ENCODE assay signal across 1 cellular context in genomic region chr1:37763791-37764741, GRCh38.
TF ChIP-seq lines count a peak whose summit lies in the region.

No MANE protein-coding gene starts in this region.

TF ChIP-seq in WTC11, 78 proteins besides CTCF, POLR2A, EP300 and RAD21 (continued from another document):
- TF ChIP-seq FOXP4 (CRISPR knock-in tag; IDR thresholded peaks at IDR 0.05), result peak; percentile 100
- TF ChIP-seq ZNF138 (CRISPR knock-in tag; conservative IDR thresholded peaks at IDR 0.05), result peak; percentile 94; the same call in 1 of the 2 replicates
- peak; percentile 99 for TF ChIP-seq NR3C1 (CRISPR knock-in tag; conservative IDR thresholded peaks at IDR 0.05; ENCODE audit: low read depth)
- peak; percentile 99 for TF ChIP-seq TP53 (CRISPR knock-in tag; IDR thresholded peaks at IDR 0.05)
- peak; percentile 98 for TF ChIP-seq NFE2L1 (CRISPR knock-in tag; IDR thresholded peaks at IDR 0.05)
- peak; percentile 98 for TF ChIP-seq E2F4 (CRISPR knock-in tag; IDR thresholded peaks at IDR 0.05; ENCODE audit: borderline replicate concordance, low read depth)
- TF ChIP-seq ZNF396 (CRISPR knock-in tag; IDR thresholded peaks at IDR 0.05; ENCODE audit: borderline replicate concordance), result peak; percentile 93
- TF ChIP-seq PRRX2 (CRISPR knock-in tag; IDR thresholded peaks at IDR 0.05), result peak; percentile 89; the same call in 1 of the 2 replicates
- TF ChIP-seq ZNF317 (CRISPR knock-in tag; IDR thresholded peaks at IDR 0.05; ENCODE audit: borderline replicate concordance, low read depth), result peak; percentile 82
- TF ChIP-seq NR2C2 (CRISPR knock-in tag; IDR thresholded peaks at IDR 0.05), result peak; percentile 87
- peak; percentile 80 for TF ChIP-seq GABPB1 (CRISPR knock-in tag; IDR thresholded peaks at IDR 0.05)
- no peak; the same call in 1 of the 2 replicates for TF ChIP-seq EMX1 (CRISPR knock-in tag; IDR thresholded peaks at IDR 0.05)
- no peak for TF ChIP-seq AR (CRISPR knock-in tag; IDR thresholded peaks at IDR 0.05)
- TF ChIP-seq HMGA2 (CRISPR knock-in tag; IDR thresholded peaks at IDR 0.05), result no peak
- peak; percentile 62 for TF ChIP-seq USF2 (CRISPR knock-in tag; IDR thresholded peaks at IDR 0.05)
- peak; percentile 98 for TF ChIP-seq ZNF232 (CRISPR knock-in tag; IDR thresholded peaks at IDR 0.05)
- peak; percentile 87 for TF ChIP-seq ATF3 (CRISPR knock-in tag; conservative IDR thresholded peaks at IDR 0.05)
- TF ChIP-seq HMGXB4 (CRISPR knock-in tag; IDR thresholded peaks at IDR 0.05), result peak; percentile 71; the same call in 1 of the 2 replicates
- peak; percentile 100 for TF ChIP-seq JUN (CRISPR knock-in tag; IDR thresholded peaks at IDR 0.05)
- TF ChIP-seq ARID4B (CRISPR knock-in tag; IDR thresholded peaks at IDR 0.05; ENCODE audit: borderline replicate concordance), result peak; percentile 100
- peak; percentile 88 for TF ChIP-seq ZBTB21 (CRISPR knock-in tag; IDR thresholded peaks at IDR 0.05; ENCODE audit: borderline replicate concordance)
- TF ChIP-seq ZNF219 (CRISPR knock-in tag; IDR thresholded peaks at IDR 0.05; ENCODE audit: borderline replicate concordance), result peak; percentile 99
- peak; percentile 99 for TF ChIP-seq IRF1 (CRISPR knock-in tag; IDR thresholded peaks at IDR 0.05)
- TF ChIP-seq MYBL2 (CRISPR knock-in tag; IDR thresholded peaks at IDR 0.05), result peak; percentile 97
- peak; percentile 98 for TF ChIP-seq TCF7 (CRISPR knock-in tag; IDR thresholded peaks at IDR 0.05; ENCODE audit: low read depth)
- peak; percentile 88 for TF ChIP-seq FOXJ3 (CRISPR knock-in tag; IDR thresholded peaks at IDR 0.05; ENCODE audit: borderline replicate concordance)
- TF ChIP-seq ZNF416 (CRISPR knock-in tag; IDR thresholded peaks at IDR 0.05), result peak; percentile 87; the same call in 1 of the 2 replicates
- TF ChIP-seq CDX4 (CRISPR knock-in tag; IDR thresholded peaks at IDR 0.05; ENCODE audit: borderline replicate concordance), result no peak
- peak; percentile 94; the same call in 1 of the 2 replicates for TF ChIP-seq MLX (CRISPR knock-in tag; IDR thresholded peaks at IDR 0.05)
- TF ChIP-seq STAT6 (CRISPR knock-in tag; conservative IDR thresholded peaks at IDR 0.05; ENCODE audit: low read depth), result peak; percentile 83; the same call in 1 of the 2 replicates
- TF ChIP-seq CBFB (CRISPR knock-in tag; IDR thresholded peaks at IDR 0.05; ENCODE audit: low read depth), result peak; percentile 97
